Comparison of ENCODE assay signal across 14 cellular contexts in genomic region chr3:149368850-149369497, GRCh38. TPM values are rescaled to one million over a fixed set of nuclear protein-coding genes. Genes with fewer than 3 reads are reported as not detected.
DNase-seq lines count a peak whose midpoint lies in the region; ATAC-seq and TF ChIP-seq lines count a peak whose summit lies in the region.
"Had no signal": no experiment of that assay in that cellular context is flagged by ENCODE, and none has a peak within 500 bp of the region (broad histone marks: within the 10 kb centered on the region; RNA-seq: fewer than 3 reads in every experiment).

No MANE protein-coding gene starts in this region.

- ATAC-seq in body of pancreas (peak; percentile 63), GM18502 (IDR thresholded peaks at IDR 0.05; ENCODE audit: poor library complexity, unreplicated experiment) (no peak), GM21390 (IDR thresholded peaks at IDR 0.05; ENCODE audit: unreplicated experiment) (no peak)

- 52 to 67% methylated on average over 6 of the region's 6 CpGs for WGBS in body of pancreas, 2 donors

- H3K9me2 ChIP-seq in Karpas-422 (replicated peaks; ENCODE audit: insufficient read depth, low read length): no peaks in the 10 kb centered on the region

- H3K79me2 ChIP-seq in Karpas-422 (ENCODE audit: low read length): no peaks in the 10 kb centered on the region

- H3K4me2 ChIP-seq in Karpas-422 (ENCODE audit: low read depth, low read length, poor library complexity, severe bottlenecking): no peak overlapping the region

- no peak overlapping the region for H3K9ac ChIP-seq in Karpas-422 (ENCODE audit: low read length)

- peak; percentile 31 for DNase-seq in M059J (ENCODE audit: low read depth)
- DNase-seq in body of pancreas: no peak
- DNase-seq in mesothelial cell of epicardium (ENCODE audit: low spot score in 2 of 2, unreplicated experiment in 2 of 2): no peak
- no peak for DNase-seq in Karpas-422
- DNase-seq in activated T-helper 2 cell treated with anti-CD3 and anti-CD28 coated beads, Interferon-gamma antibody, Interleukin-2, Interleukin-4, amounts not matched to agents 10 μg/mL and 5 μg/mL and 100 μg/mL, durations not matched to agents 14 hours and 24 hours and 36 hours (ENCODE audit: low spot score): no peak
- DNase-seq: activated CD4-positive, alpha-beta T cell treated with anti-CD3 and anti-CD28 coated beads, Interleukin-2, amount 50 U/mL, for 1 hour; activated gamma-delta T cell treated with Interleukin-2 at 50 U/mL for 16 hours; C1 segment of cervical spinal cord; cerebellar nuclear complex; NCI-H2171 treated with DMSO at 0.1 percent for 48 hours had no signal

- H3K27me3 Mint-ChIP-seq in mesothelial cell of epicardium (ENCODE audit: low read depth): no peaks in the 10 kb centered on the region
- H3K27me3 Mint-ChIP-seq in activated T-helper 2 cell treated with anti-CD3 and anti-CD28 coated beads, Interferon-gamma antibody, Interleukin-2, Interleukin-4, amounts not matched to agents 10 μg/mL and 5 μg/mL and 100 μg/mL, durations not matched to agents 14 hours and 24 hours and 36 hours (ENCODE audit: low read depth): peaks cover 15% of the 10 kb centered on the region

- H3K36me3 Mint-ChIP-seq in mesothelial cell of epicardium: peaks cover 2% of the 10 kb centered on the region
- H3K36me3 Mint-ChIP-seq in activated T-helper 2 cell treated with anti-CD3 and anti-CD28 coated beads, Interferon-gamma antibody, Interleukin-2, Interleukin-4, amounts not matched to agents 10 μg/mL and 5 μg/mL and 100 μg/mL, durations not matched to agents 14 hours and 24 hours and 36 hours (ENCODE audit: low read depth): no peaks in the 10 kb centered on the region

- H2AFZ ChIP-seq in Karpas-422 (ENCODE audit: low read length): no peak overlapping the region

- peaks cover 57% of the 10 kb centered on the region for H3K4me1 Mint-ChIP-seq in mesothelial cell of epicardium
- H3K4me1 Mint-ChIP-seq in activated T-helper 2 cell treated with anti-CD3 and anti-CD28 coated beads, Interferon-gamma antibody, Interleukin-2, Interleukin-4, amounts not matched to agents 10 μg/mL and 5 μg/mL and 100 μg/mL, durations not matched to agents 14 hours and 24 hours and 36 hours (ENCODE audit: low read depth): peaks cover 5% of the 10 kb centered on the region

- H3K27me3 ChIP-seq in body of pancreas (no peaks in the 10 kb centered on the region), Karpas-422 (ENCODE audit: low read length) (0 out of 2 replicates have a peak, but pooled peaks cover 4% of the 10 kb centered on the region)

- H3K9me3 ChIP-seq in body of pancreas: no peaks in the 10 kb centered on the region
- H3K9me3 ChIP-seq in Karpas-422 (ENCODE audit: low read length): no peaks in the 10 kb centered on the region

- H3K4me1 ChIP-seq in body of pancreas (peaks cover 61% of the 10 kb centered on the region), Karpas-422 (ENCODE audit: low read length) (no peaks in the 10 kb centered on the region)

- no peaks in the 10 kb centered on the region for H3K9me3 Mint-ChIP-seq in mesothelial cell of epicardium
- no peaks in the 10 kb centered on the region for H3K9me3 Mint-ChIP-seq in activated T-helper 2 cell treated with anti-CD3 and anti-CD28 coated beads, Interferon-gamma antibody, Interleukin-2, Interleukin-4, amounts not matched to agents 10 μg/mL and 5 μg/mL and 100 μg/mL, durations not matched to agents 14 hours and 24 hours and 36 hours

- H3K36me3 ChIP-seq in body of pancreas (replicated peaks in 1 of 2; ENCODE audit: insufficient read depth in 1 of 2, low read depth in 2 of 2): no peaks in the 10 kb centered on the region
- H3K36me3 ChIP-seq in Karpas-422 (ENCODE audit: insufficient read depth, low read length): no peaks in the 10 kb centered on the region

- peak overlapping the region; percentile 92 for H3K27ac Mint-ChIP-seq in mesothelial cell of epicardium
- no peak overlapping the region for H3K27ac Mint-ChIP-seq in activated T-helper 2 cell treated with anti-CD3 and anti-CD28 coated beads, Interferon-gamma antibody, Interleukin-2, Interleukin-4, amounts not matched to agents 10 μg/mL and 5 μg/mL and 100 μg/mL, durations not matched to agents 14 hours and 24 hours and 36 hours

- H3K27ac ChIP-seq in C4-2B: peak overlapping the region; percentile 39; the same call in 1 of the 2 replicates
- peak overlapping the region in 3 of 4 donors; percentile 46 to 86 (median 62) for H3K27ac ChIP-seq in body of pancreas
- H3K27ac ChIP-seq in Karpas-422 (ENCODE audit: low read length): no peak overlapping the region

- no peak overlapping the region for H3K4me3 Mint-ChIP-seq in mesothelial cell of epicardium
- H3K4me3 Mint-ChIP-seq in activated T-helper 2 cell treated with anti-CD3 and anti-CD28 coated beads, Interferon-gamma antibody, Interleukin-2, Interleukin-4, amounts not matched to agents 10 μg/mL and 5 μg/mL and 100 μg/mL, durations not matched to agents 14 hours and 24 hours and 36 hours (ENCODE audit: low read depth): no peak overlapping the region

- no peak for TF ChIP-seq CTCF in C4-2B (conservative IDR thresholded peaks at IDR 0.05)
- no peak for TF ChIP-seq CTCF in body of pancreas (IDR thresholded peaks at IDR 0.05)
- no peak for TF ChIP-seq CTCF in mesothelial cell of epicardium (IDR thresholded peaks at IDR 0.05; ENCODE audit: unreplicated experiment)

- TF ChIP-seq POLR2A in body of pancreas (IDR thresholded peaks at IDR 0.05): no peak

- H3K4me3 ChIP-seq in body of pancreas (no peak overlapping the region), Karpas-422 (ENCODE audit: low read length) (no peak overlapping the region)
- H3K4me3 ChIP-seq: skin epidermis had no signal

- intact Hi-C loops in body of pancreas (cut with DNase I): no loop called here
- intact Hi-C loops in activated T-helper 2 cell treated with anti-CD3 and anti-CD28 coated beads, Interferon-gamma antibody, Interleukin-2, Interleukin-4, amounts not matched to agents 10 μg/mL and 5 μg/mL and 100 μg/mL, durations not matched to agents 14 hours and 24 hours and 36 hours (cut with micrococcal nuclease): no loop called here

- H4K20me1 ChIP-seq in Karpas-422 (ENCODE audit: insufficient read depth, low read depth, low read length): no peaks in the 10 kb centered on the region

RNA-seq across cellular contexts. Expression of gene TM4SF1, which starts 8.5 kb away (rescaled TPM):
- 188 and 207 TPM in 2 replicates for total RNA-seq in M059J (2014; rRNA removed; shearing (Covaris generic))
- total RNA-seq in body of pancreas (100 to 1,000 TPM; 104 to 168 TPM), mesothelial cell of epicardium (39.2 to 52.2 TPM (median 43.5 TPM) in 3 replicates)
- total RNA-seq in Karpas-422 (2014; rRNA removed; shearing (Covaris generic); ENCODE audit: low replicate concordance): not detected in 2 replicates
- not detected in 2 replicates for total RNA-seq in activated T-helper 2 cell treated with anti-CD3 and anti-CD28 coated beads, Interferon-gamma antibody, Interleukin-2, Interleukin-4, amounts not matched to agents 10 μg/mL and 5 μg/mL and 100 μg/mL, durations not matched to agents 14 hours and 24 hours and 36 hours

RNA-seq across cellular contexts. Expression of gene TM4SF18, which starts 35.5 kb away (rescaled TPM):
- 19.7 and 25.4 TPM in 2 replicates for total RNA-seq in M059J (2014; rRNA removed; shearing (Covaris generic))
- total RNA-seq in body of pancreas (10 to 100 TPM in 1 of 2 donors, 1 to 10 TPM in 1; 7.9 to 13.2 TPM), mesothelial cell of epicardium (0.13 to 0.14 TPM in 2 of 3 replicates, not detected in the other)
- total RNA-seq in Karpas-422 (2014; rRNA removed; shearing (Covaris generic); ENCODE audit: low replicate concordance): not detected in 2 replicates
- total RNA-seq in activated T-helper 2 cell treated with anti-CD3 and anti-CD28 coated beads, Interferon-gamma antibody, Interleukin-2, Interleukin-4, amounts not matched to agents 10 μg/mL and 5 μg/mL and 100 μg/mL, durations not matched to agents 14 hours and 24 hours and 36 hours: not detected in 2 replicates

Comparison
In these comparisons a context has a peak if more than half of its experiments do, and no peak if none do; other contexts are left out.
1. RNA of gene TM4SF1, which starts 8.5 kb away (total RNA-seq): 188 to 207 TPM in M059J, 104 to 168 TPM in body of pancreas and 39.2 to 52.2 TPM in mesothelial cell of epicardium; not detected in Karpas-422 and not detected in activated T-helper 2 cell treated with anti-CD3 and anti-CD28 coated beads, Interferon-gamma antibody, Interleukin-2, Interleukin-4, amounts not matched to agents 10 μg/mL and 5 μg/mL and 100 μg/mL, durations not matched to agents 14 hours and 24 hours and 36 hours; every median in the first group is over 10 times any median in the second.